Comparison of ENCODE assay signal across 10 cellular contexts in genomic region chr1:59151387-59151761, GRCh38.
DNase-seq lines count a peak whose midpoint lies in the region; ATAC-seq and TF ChIP-seq lines count a peak whose summit lies in the region.
"Had no signal": no experiment of that assay in that cellular context is flagged by ENCODE, and none has a peak within 500 bp of the region (broad histone marks: within the 10 kb centered on the region; RNA-seq: fewer than 3 reads in every experiment).

No MANE protein-coding gene starts in this region.

- no peaks in the 10 kb centered on the region for H4K20me1 ChIP-seq in BLaER1 treated with 17β-estradiol and CSF1 and Interleukin-3, amounts not matched to agents 10 nM and 100 nM

- intact Hi-C loops in left ventricle myocardium inferior (cut with micrococcal nuclease) (no loop called here), sigmoid colon (cut with DNase I) (loop anchor here (2.0 to 5.0 kb wide), 4 partner anchors 146 to 367 kb away; partner anchors contain the start of genes FGGY and JUN)

- peaks cover 23 to 39% (median 32%) of the 10 kb centered on the region in 10 experiments for H3K4me1 ChIP-seq in BLaER1 treated with 17β-estradiol and CSF1 and Interleukin-3, amounts not matched to agents 10 nM and 100 nM
- H3K4me1 ChIP-seq in SJSA1 (replicated peaks) = peaks cover 38% of the 10 kb centered on the region
- peaks cover 52% of the 10 kb centered on the region for H3K4me1 ChIP-seq in left ventricle myocardium inferior
- H3K4me1 ChIP-seq in sigmoid colon = peaks cover 0 to 40% (median 29%) of the 10 kb centered on the region in 4 donors

- ATAC-seq in GM18520 (IDR thresholded peaks at IDR 0.05; ENCODE audit: unreplicated experiment) = no peak

- no peaks in the 10 kb centered on the region for H3K9me3 Mint-ChIP-seq in activated naive CD8-positive, alpha-beta T cell treated with anti-CD3 and anti-CD28 coated beads for 36 hours
- H3K9me3 Mint-ChIP-seq in progenitor cell of endocrine pancreas (ENCODE audit: low read depth) = no peaks in the 10 kb centered on the region

- no peaks in the 10 kb centered on the region for H3K36me3 Mint-ChIP-seq in activated naive CD8-positive, alpha-beta T cell treated with anti-CD3 and anti-CD28 coated beads for 36 hours
- H3K36me3 Mint-ChIP-seq in progenitor cell of endocrine pancreas (ENCODE audit: insufficient read depth) = no peaks in the 10 kb centered on the region
- H3K36me3 Mint-ChIP-seq: CD14-positive monocyte had no signal

- H3K27ac ChIP-seq in BLaER1 treated with 17β-estradiol and CSF1 and Interleukin-3, amounts not matched to agents 10 nM and 100 nM = peak overlapping the region in 7 of 11 experiments; percentile 8 to 47 (median 27); a peak in 8 of 22 replicates
- peak overlapping the region; percentile 67 for H3K27ac ChIP-seq in SJSA1
- peak overlapping the region; percentile 87 for H3K27ac ChIP-seq in left ventricle myocardium inferior (replicated peaks)
- H3K27ac ChIP-seq in sigmoid colon = peak overlapping the region; percentile 77 to 87 (median 82)

- no peaks in the 10 kb centered on the region for H3K36me3 ChIP-seq in BLaER1 treated with 17β-estradiol and CSF1 and Interleukin-3, amounts not matched to agents 10 nM and 100 nM
- no peaks in the 10 kb centered on the region for H3K36me3 ChIP-seq in SJSA1
- H3K36me3 ChIP-seq in left ventricle myocardium inferior = no peaks in the 10 kb centered on the region
- H3K36me3 ChIP-seq in sigmoid colon = no peaks in the 10 kb centered on the region

- H3K4me3 ChIP-seq in BLaER1 treated with 17β-estradiol and CSF1 and Interleukin-3, amounts not matched to agents 10 nM and 100 nM = no peak overlapping the region
- H3K4me3 ChIP-seq in SJSA1 (no peak overlapping the region), left ventricle myocardium inferior (peak overlapping the region; percentile 53), sigmoid colon (peak overlapping the region in 2 of 4 donors; percentile 24 to 30)

- TF ChIP-seq EP300 in sigmoid colon (IDR thresholded peaks at IDR 0.05) = no peak

- H3K27me3 Mint-ChIP-seq in activated naive CD8-positive, alpha-beta T cell treated with anti-CD3 and anti-CD28 coated beads for 36 hours = no peaks in the 10 kb centered on the region
- peaks cover 29% of the 10 kb centered on the region for H3K27me3 Mint-ChIP-seq in progenitor cell of endocrine pancreas

- peak overlapping the region; percentile 62 to 84 (median 73) for H3K4me2 ChIP-seq in BLaER1 treated with 17β-estradiol and CSF1 and Interleukin-3, amounts not matched to agents 10 nM and 100 nM

- H3K9me3 ChIP-seq in BLaER1 treated with 17β-estradiol and CSF1 and Interleukin-3, amounts not matched to agents 10 nM and 100 nM (replicated peaks in 1 of 11) = no peaks in the 10 kb centered on the region
- H3K9me3 ChIP-seq in SJSA1 (replicated peaks) = no peaks in the 10 kb centered on the region
- no peaks in the 10 kb centered on the region for H3K9me3 ChIP-seq in left ventricle myocardium inferior (replicated peaks)
- no peaks in the 10 kb centered on the region for H3K9me3 ChIP-seq in sigmoid colon

- no peak for TF ChIP-seq CTCF in left ventricle myocardium inferior (IDR thresholded peaks at IDR 0.05; ENCODE audit: borderline replicate concordance)
- TF ChIP-seq CTCF in sigmoid colon (IDR thresholded peaks at IDR 0.05) = no peak
- TF ChIP-seq CTCF in progenitor cell of endocrine pancreas (IDR thresholded peaks at IDR 0.05; ENCODE audit: unreplicated experiment) = no peak

- H3K27me3 ChIP-seq in BLaER1 treated with 17β-estradiol and CSF1 and Interleukin-3, amounts not matched to agents 10 nM and 100 nM = peaks cover 17 to 21% (median 20%) of the 10 kb centered on the region in 11 experiments
- H3K27me3 ChIP-seq in SJSA1 (replicated peaks) (no peaks in the 10 kb centered on the region), left ventricle myocardium inferior (ENCODE audit: low read depth) (no peaks in the 10 kb centered on the region), sigmoid colon (no peaks in the 10 kb centered on the region)

- DNase-seq in SJSA1 (ENCODE audit: low read depth in 1 of 2, low spot score in 2 of 2) (no peak), left ventricle myocardium inferior (no peak), sigmoid colon (no peak), progenitor cell of endocrine pancreas (ENCODE audit: low spot score, unreplicated experiment) (no peak)
- DNase-seq in activated naive CD8-positive, alpha-beta T cell treated with anti-CD3 and anti-CD28 coated beads for 36 hours = no peak
- no peak for DNase-seq in activated effector memory CD4-positive, alpha-beta T cell treated with Interleukin-2 at 50 U/mL for 16 hours
- DNase-seq: activated CD4-positive, alpha-beta T cell treated with anti-CD3 and anti-CD28 coated beads, Interleukin-2, amount 50 U/mL, for 4 hours had no signal

- no peak overlapping the region for H3K27ac Mint-ChIP-seq in activated naive CD8-positive, alpha-beta T cell treated with anti-CD3 and anti-CD28 coated beads for 36 hours
- no peak overlapping the region for H3K27ac Mint-ChIP-seq in progenitor cell of endocrine pancreas

- WGBS in sigmoid colon, 2 donors = 81 to 86% methylated on average over 4 of the region's 4 CpGs

- peak overlapping the region in 2 of 11 experiments; percentile 4 to 42; a peak in 1 of 22 replicates for H3K9ac ChIP-seq in BLaER1 treated with 17β-estradiol and CSF1 and Interleukin-3, amounts not matched to agents 10 nM and 100 nM

- no peak overlapping the region for H3K4me3 Mint-ChIP-seq in activated naive CD8-positive, alpha-beta T cell treated with anti-CD3 and anti-CD28 coated beads for 36 hours
- no peak overlapping the region for H3K4me3 Mint-ChIP-seq in progenitor cell of endocrine pancreas (ENCODE audit: low read depth)

- no peak for TF ChIP-seq POLR2A in sigmoid colon (IDR thresholded peaks at IDR 0.05)

- H3K4me1 Mint-ChIP-seq in activated naive CD8-positive, alpha-beta T cell treated with anti-CD3 and anti-CD28 coated beads for 36 hours = peaks cover 13% of the 10 kb centered on the region
- H3K4me1 Mint-ChIP-seq in progenitor cell of endocrine pancreas (ENCODE audit: low read depth) = peaks cover 4% of the 10 kb centered on the region

Comparison
In these comparisons a context has a peak if more than half of its experiments do, and no peak if none do; other contexts are left out.
1. H3K27ac ChIP-seq: peak in every context shown above with its lines; median percentile 87 in left ventricle myocardium inferior; 82 in sigmoid colon; 67 in SJSA1; 27 in BLaER1 treated with 17β-estradiol and CSF1 and Interleukin-3, amounts not matched to agents 10 nM and 100 nM.